1 cellular context compared by ENCODE assay signal in the genomic region with DNA sequence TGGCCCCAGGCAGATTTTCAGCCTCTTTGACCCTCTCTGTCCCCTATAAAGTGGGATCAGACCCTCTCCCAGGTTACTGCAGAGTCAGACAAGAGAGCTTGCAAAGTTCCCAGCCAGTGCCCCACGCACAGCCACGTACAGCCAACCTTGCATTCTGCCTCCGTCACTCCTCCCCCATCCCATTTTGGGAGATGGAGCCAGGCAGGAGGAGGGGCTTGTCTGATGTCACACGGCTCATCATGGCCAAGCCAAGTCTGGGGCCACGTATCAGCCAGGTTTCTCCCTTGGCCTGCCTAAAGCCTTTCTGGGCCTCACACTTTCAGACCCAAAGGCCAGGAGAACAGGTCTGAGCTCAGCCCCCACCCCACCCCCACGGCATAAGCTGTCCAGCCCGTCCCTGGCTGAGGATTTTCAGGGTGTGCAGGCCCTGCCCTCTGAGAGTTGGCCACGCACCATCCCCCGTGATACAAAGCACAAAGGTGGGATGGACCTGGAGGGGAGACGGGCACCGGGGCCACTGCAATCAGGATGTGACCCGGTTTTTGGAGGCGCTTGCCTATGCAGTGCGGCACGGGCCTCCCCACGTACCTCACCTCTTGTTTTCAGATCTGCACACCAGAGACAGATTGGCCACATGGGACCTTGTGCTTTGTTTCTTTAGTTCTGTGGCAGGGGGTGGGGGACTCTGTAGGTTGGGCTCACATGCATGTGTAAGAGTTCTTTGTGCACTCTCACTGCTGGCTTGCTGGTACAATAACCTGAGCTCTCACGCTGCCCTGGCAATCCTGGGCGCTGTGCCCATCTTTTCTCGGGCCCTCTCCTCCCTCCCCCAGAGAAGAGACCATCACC.
TF ChIP-seq lines count a peak whose summit lies in the region.

No MANE protein-coding gene starts in this region.

TF ChIP-seq in IMR-90, 13 proteins besides CTCF, POLR2A, EP300 and RAD21:
- TF ChIP-seq RCOR1 (IDR thresholded peaks at IDR 0.05; ENCODE audit: insufficient replicate concordance, low read length): no peak
TF ChIP-seq in IMR-90: peak in this region for 0.
